11 cellular contexts compared by ENCODE assay signal in the genomic region with DNA sequence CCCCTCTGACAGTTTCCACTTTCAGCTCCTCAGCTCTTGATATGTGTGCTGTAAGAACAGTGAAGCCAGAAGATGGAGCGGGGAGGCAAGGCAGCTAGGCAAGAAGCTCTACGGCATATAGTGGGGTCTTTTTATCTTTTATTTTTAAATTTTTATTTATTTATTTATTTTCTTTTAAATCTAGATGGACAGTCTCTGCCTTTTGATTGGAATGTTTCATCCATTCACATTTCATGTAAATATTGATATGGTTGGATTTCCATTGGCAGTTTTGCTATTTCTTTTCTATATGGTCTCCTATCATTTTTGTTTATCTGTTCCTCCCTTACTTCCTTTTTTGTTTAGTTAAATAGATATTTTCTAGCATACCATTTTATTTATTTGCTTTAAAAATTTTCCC.
"Had no signal": no experiment of that assay in that cellular context is flagged by ENCODE, and none has a peak within 500 bp of the region (broad histone marks: within the 10 kb centered on the region; RNA-seq: fewer than 3 reads in every experiment).

No MANE protein-coding gene starts in this region.

- FAIRE-seq: H1, H54 had no signal

- DNase-seq: GM23248, GOT3, H7, H9, HCEC 1CT, HFFc6 had no signal

- H3K27ac ChIP-seq: GM23248 had no signal

- H3K9ac ChIP-seq: GM23248 had no signal

- H3K4me3 ChIP-seq: GM23248, GM23338, HAP-1 had no signal

- H3K4me2 ChIP-seq: GM23338 had no signal

- H3K36me3 ChIP-seq: HAP-1 had no signal

- H3K9me3 ChIP-seq: HAP-1 had no signal

- H2AFZ ChIP-seq: GM23248, GM23338 had no signal

- ATAC-seq: GM23338, HCT116 had no signal

- H3K4me1 ChIP-seq: HAP-1 had no signal
